18 cellular contexts compared by ENCODE assay signal in the genomic region with DNA sequence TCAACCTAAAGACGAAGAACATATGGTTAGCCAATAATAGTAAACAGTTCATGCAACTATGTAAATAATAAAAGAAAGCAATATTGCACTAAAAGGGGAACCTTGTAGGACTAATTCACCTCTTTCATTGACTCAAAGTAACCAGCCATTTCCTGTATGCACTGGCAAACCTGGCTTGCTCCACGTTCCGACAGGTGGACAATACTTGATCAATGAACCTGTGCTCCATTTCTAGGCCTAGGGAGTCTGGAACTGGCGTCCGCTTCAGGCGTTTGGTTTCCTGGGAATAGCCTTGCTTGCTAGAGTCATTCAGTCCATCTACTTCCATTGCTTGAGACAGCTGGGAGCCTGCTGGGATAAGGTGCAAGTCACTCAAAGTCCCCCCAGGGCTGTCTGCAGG.
"Had no signal": no experiment of that assay in that cellular context is flagged by ENCODE, and none has a peak within 500 bp of the region (broad histone marks: within the 10 kb centered on the region; RNA-seq: fewer than 3 reads in every experiment).

No MANE protein-coding gene starts in this region.

- ATAC-seq: effector memory CD8-positive, alpha-beta T cell; gastrocnemius medialis; heart right ventricle; left cardiac atrium had no signal

- H3K4me3 ChIP-seq: esophagus muscularis mucosa, gastrocnemius medialis, heart right ventricle, sigmoid colon, skin epidermis, stomach, thoracic aorta had no signal

- DNase-seq: effector memory CD8-positive, alpha-beta T cell; gastrocnemius medialis; heart right ventricle; hypothalamus; islet precursor cell; left cardiac atrium; mammary epithelial cell; naive B cell; sigmoid colon; stimulated activated CD4-positive, alpha-beta T cell treated with anti-CD3 and anti-CD28 coated beads, Interleukin-12 subunit alpha, Interleukin-12 subunit beta, amount 100 ng/mL, for 4 hours; stimulated activated naive CD4-positive, alpha-beta T cell; stomach; substantia nigra; trophoblast cell had no signal

- H3K9me3 ChIP-seq: esophagus muscularis mucosa, gastrocnemius medialis, sigmoid colon, stomach, thoracic aorta had no signal

- H3K27me3 ChIP-seq: esophagus muscularis mucosa, gastrocnemius medialis, heart right ventricle, sigmoid colon, stomach had no signal

- H3K4me1 ChIP-seq: esophagus muscularis mucosa, gastrocnemius medialis, heart right ventricle, sigmoid colon had no signal

- H3K27ac ChIP-seq: epithelial cell of prostate, esophagus muscularis mucosa, gastrocnemius medialis, heart right ventricle, sigmoid colon, skin epidermis, stomach, thoracic aorta had no signal
